Comparison of ENCODE assay signal across 1 cellular context in genomic region chr13:20424559-20424852, GRCh38.
TF ChIP-seq lines count a peak whose summit lies in the region.

No MANE protein-coding gene starts in this region.

TF ChIP-seq in GM23338, 12 proteins besides CTCF, POLR2A, EP300 and RAD21 (continued from another document):
- TF ChIP-seq NANOG (IDR thresholded peaks at IDR 0.05; ENCODE audit: borderline replicate concordance) = no peak
- no peak for TF ChIP-seq JUNB (IDR thresholded peaks at IDR 0.05; ENCODE audit: unreplicated experiment)
- no peak for TF ChIP-seq REST (IDR thresholded peaks at IDR 0.05; ENCODE audit: unreplicated experiment)
- no peak for TF ChIP-seq STAT1 (IDR thresholded peaks at IDR 0.05; ENCODE audit: unreplicated experiment)
- no peak for TF ChIP-seq EZH2 (IDR thresholded peaks at IDR 0.05; ENCODE audit: low read depth, unreplicated experiment)
- TF ChIP-seq EZH2phosphoT487 (IDR thresholded peaks at IDR 0.05; ENCODE audit: unreplicated experiment) = no peak
- TF ChIP-seq ZNF331 (CRISPR knock-in tag; IDR thresholded peaks at IDR 0.05; ENCODE audit: low read depth) = no peak
- TF ChIP-seq ZNF114 (CRISPR knock-in tag; IDR thresholded peaks at IDR 0.05) = no peak
- TF ChIP-seq, protein P1, sequence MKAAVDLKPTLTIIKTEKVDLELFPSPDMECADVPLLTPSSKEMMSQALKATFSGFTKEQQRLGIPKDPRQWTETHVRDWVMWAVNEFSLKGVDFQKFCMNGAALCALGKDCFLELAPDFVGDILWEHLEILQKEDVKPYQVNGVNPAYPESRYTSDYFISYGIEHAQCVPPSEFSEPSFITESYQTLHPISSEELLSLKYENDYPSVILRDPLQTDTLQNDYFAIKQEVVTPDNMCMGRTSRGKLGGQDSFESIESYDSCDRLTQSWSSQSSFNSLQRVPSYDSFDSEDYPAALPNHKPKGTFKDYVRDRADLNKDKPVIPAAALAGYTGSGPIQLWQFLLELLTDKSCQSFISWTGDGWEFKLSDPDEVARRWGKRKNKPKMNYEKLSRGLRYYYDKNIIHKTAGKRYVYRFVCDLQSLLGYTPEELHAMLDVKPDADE (IDR thresholded peaks at IDR 0.05) = no peak
